15 cellular contexts compared by ENCODE assay signal in the genomic region with DNA sequence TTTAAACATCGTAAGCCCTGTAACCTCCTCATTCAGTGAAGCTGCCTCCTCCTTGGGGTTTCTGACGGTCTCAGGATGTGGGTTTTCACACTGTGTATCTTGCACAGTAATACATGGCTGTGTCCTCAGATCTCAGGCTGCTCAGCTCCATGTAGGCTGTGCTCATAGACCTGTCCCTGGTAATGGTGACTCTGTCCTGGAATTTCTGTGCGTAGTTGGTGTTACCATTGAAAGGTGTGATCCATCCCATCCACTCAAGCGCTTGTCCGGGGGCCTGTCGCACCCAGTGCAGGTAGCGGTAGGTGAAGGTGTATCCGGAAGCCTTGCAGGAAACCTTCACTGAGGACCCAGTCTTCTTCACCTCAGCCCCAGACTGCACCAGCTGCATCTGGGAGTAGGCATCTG.
DNase-seq lines count a peak whose midpoint lies in the region; ATAC-seq lines count a peak whose summit lies in the region.
"Had no signal": no experiment of that assay in that cellular context is flagged by ENCODE, and none has a peak within 500 bp of the region (broad histone marks: within the 10 kb centered on the region; RNA-seq: fewer than 3 reads in every experiment).

No MANE protein-coding gene starts in this region.

- H3K36me3 Mint-ChIP-seq in activated naive CD4-positive, alpha-beta T cell treated with anti-CD3 and anti-CD28 coated beads, Interleukin-2, amount 10 ng/mL, durations not matched to agents 7 days and 5 days: no peaks in the 10 kb centered on the region

- peaks cover 61% of the 10 kb centered on the region for H3K4me1 Mint-ChIP-seq in activated naive CD4-positive, alpha-beta T cell treated with anti-CD3 and anti-CD28 coated beads, Interleukin-2, amount 10 ng/mL, durations not matched to agents 7 days and 5 days

- peaks cover 21% of the 10 kb centered on the region for H3K27me3 Mint-ChIP-seq in activated naive CD4-positive, alpha-beta T cell treated with anti-CD3 and anti-CD28 coated beads, Interleukin-2, amount 10 ng/mL, durations not matched to agents 7 days and 5 days
- H3K27me3 Mint-ChIP-seq: progenitor cell of endocrine pancreas had no signal

- H3K4me3 Mint-ChIP-seq in activated naive CD4-positive, alpha-beta T cell treated with anti-CD3 and anti-CD28 coated beads, Interleukin-2, amount 10 ng/mL, durations not matched to agents 7 days and 5 days: peak overlapping the region; percentile 63

- H3K27ac Mint-ChIP-seq in activated naive CD4-positive, alpha-beta T cell treated with anti-CD3 and anti-CD28 coated beads, Interleukin-2, amount 10 ng/mL, durations not matched to agents 7 days and 5 days: peak overlapping the region; percentile 93
- H3K27ac Mint-ChIP-seq: progenitor cell of endocrine pancreas had no signal

- no peak for ATAC-seq in HG02870 (IDR thresholded peaks at IDR 0.05; ENCODE audit: unreplicated experiment)

- no peaks in the 10 kb centered on the region for H3K9me3 Mint-ChIP-seq in activated naive CD4-positive, alpha-beta T cell treated with anti-CD3 and anti-CD28 coated beads, Interleukin-2, amount 10 ng/mL, durations not matched to agents 7 days and 5 days

- DNase-seq in GDM1 (lab: John Stamatoyannopoulos, UW) (peak; percentile 38), H4 (ENCODE audit: low spot score) (no peak), A172 (ENCODE audit: low spot score) (no peak), NCI-H748 (lab: John Stamatoyannopoulos, UW; ENCODE audit: unreplicated experiment) (no peak)
- peak; percentile 30 for DNase-seq in activated CD4-positive, alpha-beta T cell treated with anti-CD3 and anti-CD28 coated beads, Interleukin-2, amount 50 U/mL, for 1 hour
- peak; percentile 70 for DNase-seq in activated naive CD4-positive, alpha-beta T cell treated with anti-CD3 and anti-CD28 coated beads, Interleukin-2, amount 10 ng/mL, durations not matched to agents 7 days and 5 days
- DNase-seq in stimulated activated CD4-positive, alpha-beta T cell treated with anti-CD3 and anti-CD28 coated beads, Interleukin-2, amount 100 ng/mL, for 24 hours: peak; percentile 36 to 51
- DNase-seq: AML-193, erythroblast, mammary epithelial cell, MV-4-11, NCI-H510A, SIG-M5 had no signal

- CTCF ChIA-PET in activated naive CD4-positive, alpha-beta T cell treated with anti-CD3 and anti-CD28 coated beads, Interleukin-2, amount 10 ng/mL, durations not matched to agents 7 days and 5 days (lab: Charles Lee): interaction anchor here (0.6 to 4.3 kb wide), 14 partner anchors 12 to 234 kb away, joined by 3 to 28 read pairs (median 6); no protein-coding TSS in a partner anchor

Comparison
In these comparisons a context has a peak if more than half of its experiments do, and no peak if none do; other contexts are left out.
1. DNase-seq: peak in GDM1 (single experiment), activated CD4-positive, alpha-beta T cell treated with anti-CD3 and anti-CD28 coated beads, Interleukin-2, amount 50 U/mL, for 1 hour (single experiment), activated naive CD4-positive, alpha-beta T cell treated with anti-CD3 and anti-CD28 coated beads, Interleukin-2, amount 10 ng/mL, durations not matched to agents 7 days and 5 days (single experiment) and stimulated activated CD4-positive, alpha-beta T cell treated with anti-CD3 and anti-CD28 coated beads, Interleukin-2, amount 100 ng/mL, for 24 hours (2 of 2); none in H4 (single experiment), A172 (single experiment) and NCI-H748 (single experiment).